ENCODE assay signal across 1 cellular context in genomic region chr19:6769006-6769637, GRCh38.
TF ChIP-seq lines count a peak whose summit lies in the region.

No MANE protein-coding gene starts in this region.

TF ChIP-seq in K562, 482 proteins besides CTCF, POLR2A, EP300 and RAD21 (continued from another document):
- TF ChIP-seq PRDM10 (IDR thresholded peaks at IDR 0.05; ENCODE audit: partially characterized antibody): peak; percentile 96
- TF ChIP-seq KAT7 (CRISPR knock-in tag; IDR thresholded peaks at IDR 0.05; ENCODE audit: borderline replicate concordance): 0 out of 2 replicates have a peak, but pooled peaks have one; percentile 29
